ENCODE assay signal across 25 cellular contexts in genomic region chr9:34502471-34503335, GRCh38. TPM values are rescaled to one million over a fixed set of nuclear protein-coding genes. Genes with fewer than 3 reads are reported as not detected.
DNase-seq lines count a peak whose midpoint lies in the region; ATAC-seq and TF ChIP-seq lines count a peak whose summit lies in the region.
"Had no signal": no experiment of that assay in that cellular context is flagged by ENCODE, and none has a peak within 500 bp of the region (broad histone marks: within the 10 kb centered on the region; RNA-seq: fewer than 3 reads in every experiment).

No MANE protein-coding gene starts in this region.

- TF ChIP-seq EP300 in gastroesophageal sphincter (IDR thresholded peaks at IDR 0.05) = no peak

- H3K27ac ChIP-seq in GM23338 (ENCODE audit: low read depth) (no peak overlapping the region), gastroesophageal sphincter (peak overlapping the region in 3 of 4 donors; percentile 19 to 46 (median 45)), stomach smooth muscle (ENCODE audit: low read length) (peak overlapping the region; percentile 6)
- H3K27ac ChIP-seq: esophagus squamous epithelium, SJCRH30 had no signal

- H3K4me3 ChIP-seq in GM23338 (no peak overlapping the region), gastroesophageal sphincter (no peak overlapping the region), stomach smooth muscle (ENCODE audit: low read length in 2 of 2) (peak overlapping the region in 1 of 2 donors; percentile 15)
- H3K4me3 ChIP-seq: esophagus squamous epithelium, SJCRH30 had no signal

- TF ChIP-seq CTCF in GM23338 (conservative IDR thresholded peaks at IDR 0.05; ENCODE audit: low read depth in 2 of 2) (no peak), gastroesophageal sphincter (IDR thresholded peaks at IDR 0.05) (no peak)

- H3K36me3 Mint-ChIP-seq in GM23338 (ENCODE audit: low read depth) = no peaks in the 10 kb centered on the region
- H3K36me3 Mint-ChIP-seq: activated naive CD8-positive, alpha-beta T cell treated with anti-CD3 and anti-CD28 coated beads for 36 hours; CD8-positive, alpha-beta memory T cell had no signal

- H3K79me2 ChIP-seq in GM23338 (replicated peaks; ENCODE audit: insufficient read depth) = no peaks in the 10 kb centered on the region

- H3K9me2 ChIP-seq in GM23338 (ENCODE audit: insufficient read depth) = no peaks in the 10 kb centered on the region

- H3K27me3 ChIP-seq in GM23338 (ENCODE audit: insufficient read depth) (no peaks in the 10 kb centered on the region), gastroesophageal sphincter (no peaks in the 10 kb centered on the region), stomach smooth muscle (ENCODE audit: control insufficient read depth in 1 of 2, insufficient read depth in 2 of 2, low read length in 2 of 2) (no peaks in the 10 kb centered on the region)
- H3K27me3 ChIP-seq: esophagus squamous epithelium had no signal

- H3F3A ChIP-seq in GM23338 (replicated peaks; ENCODE audit: low read depth) = no peaks in the 10 kb centered on the region

- no peak overlapping the region for H2AFZ ChIP-seq in GM23338

- WGBS in gastroesophageal sphincter (ENCODE audit: low coverage in 1 of 2), 2 donors = 64% methylated on average over 6 of the region's 17 CpGs; no CpG with 5 or more reads in 1 of the 2 donors

- DNase-seq in GM23338 (ENCODE audit: low spot score) (no peak), NCI-H69 (lab: John Stamatoyannopoulos, UW) (peak; percentile 71), NCI-H748 (lab: John Stamatoyannopoulos, UW; ENCODE audit: unreplicated experiment) (no peak)
- no peak for DNase-seq in stimulated activated CD8-positive, alpha-beta memory T cell treated with anti-CD3 and anti-CD28 coated beads, Interleukin-4, amount 100 ng/mL, for 48 hours
- DNase-seq: activated naive CD8-positive, alpha-beta T cell treated with anti-CD3 and anti-CD28 coated beads for 36 hours; CD8-positive, alpha-beta memory T cell; DND-41; esophagus squamous epithelium; glutamatergic neuron; MM.1S; NCI-H187 treated with DMSO at 0.1 percent for 48 hours; OCI-M1; T-helper 2 cell; trophoblast cell had no signal

- H3K36me3 ChIP-seq in GM23338 (ENCODE audit: insufficient read depth) (no peaks in the 10 kb centered on the region), gastroesophageal sphincter (no peaks in the 10 kb centered on the region), stomach smooth muscle (ENCODE audit: control insufficient read depth in 2 of 2, insufficient read depth in 2 of 2, low read length in 2 of 2) (no peaks in the 10 kb centered on the region)
- H3K36me3 ChIP-seq: esophagus squamous epithelium, SJCRH30 had no signal

- H3K4me1 Mint-ChIP-seq in GM23338 = peaks cover 2% of the 10 kb centered on the region; the same call in 1 of the 3 replicates

- ATAC-seq in GM23338 (peak; percentile 26), gastroesophageal sphincter (no peak), HG02885 (IDR thresholded peaks at IDR 0.05; ENCODE audit: poor library complexity, unreplicated experiment) (no peak), HG03280 (IDR thresholded peaks at IDR 0.05; ENCODE audit: unreplicated experiment) (no peak)
- ATAC-seq: activated CD4-positive, CD25-positive, alpha-beta regulatory T cell treated with anti-CD3 and anti-CD28 coated beads, Interleukin-2, amount 50 U/mL, for 24 hours had no signal

- H3K27me3 Mint-ChIP-seq in GM23338 (ENCODE audit: insufficient read depth, low read depth, poor library complexity) = peaks cover 6% of the 10 kb centered on the region

- no peaks in the 10 kb centered on the region for H3K9me3 ChIP-seq in gastroesophageal sphincter
- H3K9me3 ChIP-seq in stomach smooth muscle (ENCODE audit: control insufficient read depth in 2 of 2, low read length in 2 of 2) = no peaks in the 10 kb centered on the region
- H3K9me3 ChIP-seq: esophagus squamous epithelium, SJCRH30 had no signal

- TF ChIP-seq POLR2A in gastroesophageal sphincter (IDR thresholded peaks at IDR 0.05) = no peak

- H3K9me3 Mint-ChIP-seq in GM23338 = no peaks in the 10 kb centered on the region
- H3K9me3 Mint-ChIP-seq: activated naive CD8-positive, alpha-beta T cell treated with anti-CD3 and anti-CD28 coated beads for 36 hours; CD8-positive, alpha-beta memory T cell had no signal

- H3K9ac ChIP-seq in stomach smooth muscle (ENCODE audit: low read length in 2 of 2) = peak overlapping the region in 1 of 2 donors; percentile 13

- no peak overlapping the region for H3K4me3 Mint-ChIP-seq in GM23338
- H3K4me3 Mint-ChIP-seq: activated naive CD8-positive, alpha-beta T cell treated with anti-CD3 and anti-CD28 coated beads for 36 hours; CD8-positive, alpha-beta memory T cell had no signal

- 0 out of 2 replicates have a peak, but pooled peaks cover 6% of the 10 kb centered on the region for H3K4me1 ChIP-seq in GM23338 (ENCODE audit: insufficient read depth)
- peaks cover 0 to 29% (median 16%) of the 10 kb centered on the region in 3 donors for H3K4me1 ChIP-seq in gastroesophageal sphincter
- peaks cover 25% of the 10 kb centered on the region for H3K4me1 ChIP-seq in stomach smooth muscle (ENCODE audit: control insufficient read depth, insufficient read depth, low read length)
- H3K4me1 ChIP-seq: SJCRH30 had no signal

- H3K27ac Mint-ChIP-seq in GM23338 = no peak overlapping the region
- H3K27ac Mint-ChIP-seq: activated naive CD8-positive, alpha-beta T cell treated with anti-CD3 and anti-CD28 coated beads for 36 hours; CD8-positive, alpha-beta memory T cell; progenitor cell of endocrine pancreas had no signal

- H3K4me2 ChIP-seq in GM23338 = no peak overlapping the region

- H4K20me1 ChIP-seq in GM23338 (replicated peaks; ENCODE audit: insufficient read depth) = no peaks in the 10 kb centered on the region

TF ChIP-seq in GM23338, 12 proteins besides CTCF, POLR2A, EP300 and RAD21 (continues in another document):
- TF ChIP-seq JUNB (IDR thresholded peaks at IDR 0.05; ENCODE audit: unreplicated experiment) (no peak), ETS1 (IDR thresholded peaks at IDR 0.05) (no peak)

RNA-seq across cellular contexts. Expression of gene ENHO, which starts 20.1 kb away (rescaled TPM):
- total RNA-seq in GM23338 (2014; rRNA removed; shearing (Covaris generic)) = 9.2 and 13.8 TPM in 2 replicates
- 17.5 and 19.7 TPM in 2 replicates for polyA plus RNA-seq in GM23338 (2016; fragmentation: Nextera tagmentation; extraction: Ambion mirVana)
- total RNA-seq in gastroesophageal sphincter = 1 to 10 TPM in 1 of 4 donors, under 1 TPM in 2, not detected in 1; 0.30 to 1.1 (median 0.31) TPM
- total RNA-seq: bronchial epithelial cell, IMR-90, SJCRH30 had no signal
- polyA plus RNA-seq: CD8-positive, alpha-beta memory T cell; IMR-90 had no signal

RNA-seq across cellular contexts. Expression of gene DNAI1, which starts 44.1 kb away (rescaled TPM):
- 0.19 and 1.0 TPM in 2 replicates for total RNA-seq in GM23338 (2014; rRNA removed; shearing (Covaris generic))
- 0.82 and 1.1 TPM in 2 replicates for polyA plus RNA-seq in GM23338 (2016; fragmentation: Nextera tagmentation; extraction: Ambion mirVana)
- total RNA-seq in gastroesophageal sphincter = not detected
- total RNA-seq: activated CD8-positive, alpha-beta memory T cell treated with anti-CD3 and anti-CD28 coated beads for 36 hours; activated naive CD8-positive, alpha-beta T cell treated with anti-CD3 and anti-CD28 coated beads for 36 hours; bronchial epithelial cell; CD8-positive, alpha-beta memory T cell; esophagus squamous epithelium; IMR-90; liver had no signal
- polyA plus RNA-seq: CD8-positive, alpha-beta memory T cell; IMR-90; liver had no signal

RNA-seq across cellular contexts. Expression of gene FAM219A, which starts 44.3 kb away (rescaled TPM):
- total RNA-seq in GM23338 (2014; rRNA removed; shearing (Covaris generic)) = 6.1 and 7.2 TPM in 2 replicates
- polyA plus RNA-seq in GM23338 (2016; fragmentation: Nextera tagmentation; extraction: Ambion mirVana) = 3.3 and 3.8 TPM in 2 replicates
- total RNA-seq in gastroesophageal sphincter = 10 to 100 TPM; 11.2 to 18.4 (median 13.4) TPM
